ENCODE assay signal across 33 cellular contexts in genomic region chr1:221747840-221748239, GRCh38.
"Had no signal": no experiment of that assay in that cellular context is flagged by ENCODE, and none has a peak within 500 bp of the region (broad histone marks: within the 10 kb centered on the region; RNA-seq: fewer than 3 reads in every experiment).

No MANE protein-coding gene starts in this region.

- FAIRE-seq: astrocyte, frontal cortex, keratinocyte had no signal

- H3K27ac Mint-ChIP-seq: activated CD4-positive, alpha-beta memory T cell treated with anti-CD3 and anti-CD28 coated beads for 36 hours; activated CD4-positive, alpha-beta T cell treated with anti-CD3 and anti-CD28 coated beads, Interleukin-2, amount 10 ng/mL, durations not matched to agents 24 days and 14 days; activated naive CD4-positive, alpha-beta T cell treated with anti-CD3 and anti-CD28 coated beads for 36 hours; activated naive CD8-positive, alpha-beta T cell treated with anti-CD3 and anti-CD28 coated beads, Interleukin-2, amount 10 ng/mL, durations not matched to agents 7 days and 5 days; activated T-helper 1 cell treated with anti-CD3 and anti-CD28 coated beads, Interleukin-12 subunit alpha, Interleukin-12 subunit beta, Interleukin-2, Interleukin-4 antibody, amounts not matched to agents 30 ng/mL and 10 ng/mL and 1 ng/mL, durations not matched to agents 14 hours and 24 hours and 36 hours; nephron; progenitor cell of endocrine pancreas; stimulated activated effector memory CD8-positive, alpha-beta T cell treated with anti-CD3 and anti-CD28 coated beads, Interleukin-12 subunit alpha, Interleukin-12 subunit beta, amount 100 ng/mL, for 72 hours had no signal

- DNase-seq: activated CD4-positive, alpha-beta memory T cell treated with anti-CD3 and anti-CD28 coated beads for 36 hours; activated CD4-positive, alpha-beta T cell treated with anti-CD3 and anti-CD28 coated beads, Interleukin-2, amount 10 ng/mL, durations not matched to agents 24 days and 14 days; activated CD4-positive, CD25-positive, alpha-beta regulatory T cell treated with anti-CD3 and anti-CD28 coated beads, Interleukin-2, amount 50 U/mL, for 72 hours; activated CD8-positive, alpha-beta memory T cell treated with anti-CD3 and anti-CD28 coated beads, Interleukin-2, amount 50 U/mL, for 4 hours; activated effector memory CD4-positive, alpha-beta T cell treated with anti-CD3 and anti-CD28 coated beads, Interleukin-2, amount 50 U/mL, for 16 hours; activated naive CD4-positive, alpha-beta T cell treated with anti-CD3 and anti-CD28 coated beads for 36 hours; activated naive CD8-positive, alpha-beta T cell treated with anti-CD3 and anti-CD28 coated beads, Interleukin-2, amount 10 ng/mL, durations not matched to agents 7 days and 5 days; activated T-cell treated with anti-CD3 and anti-CD28 coated beads, Interleukin-2, amount 50 U/mL, for 1 hour; amniotic stem cell; brain microvascular endothelial cell; dorsolateral prefrontal cortex; effector memory CD4-positive, alpha-beta T cell; glutamatergic neuron; left cardiac atrium; left ventricle myocardium superior; ovary; stimulated activated CD4-positive, alpha-beta T cell treated with anti-CD3 and anti-CD28 coated beads, Interleukin-12 subunit alpha, Interleukin-12 subunit beta, amount 100 ng/mL, for 4 hours; stimulated activated CD4-positive, alpha-beta T cell treated with anti-CD3 and anti-CD28 coated beads, Interleukin-4, amount 100 ng/mL, for 1 hour; stomach; T1000; thyroid gland; upper lobe of left lung had no signal

- H3K4me3 Mint-ChIP-seq: activated CD4-positive, alpha-beta memory T cell treated with anti-CD3 and anti-CD28 coated beads for 36 hours; activated CD4-positive, alpha-beta T cell treated with anti-CD3 and anti-CD28 coated beads, Interleukin-2, amount 10 ng/mL, durations not matched to agents 24 days and 14 days; activated naive CD4-positive, alpha-beta T cell treated with anti-CD3 and anti-CD28 coated beads for 36 hours; activated naive CD8-positive, alpha-beta T cell treated with anti-CD3 and anti-CD28 coated beads, Interleukin-2, amount 10 ng/mL, durations not matched to agents 7 days and 5 days; activated T-helper 1 cell treated with anti-CD3 and anti-CD28 coated beads, Interleukin-12 subunit alpha, Interleukin-12 subunit beta, Interleukin-2, Interleukin-4 antibody, amounts not matched to agents 30 ng/mL and 10 ng/mL and 1 ng/mL, durations not matched to agents 14 hours and 24 hours and 36 hours; nephron; stimulated activated effector memory CD8-positive, alpha-beta T cell treated with anti-CD3 and anti-CD28 coated beads, Interleukin-12 subunit alpha, Interleukin-12 subunit beta, amount 100 ng/mL, for 72 hours had no signal

- H3K27me3 Mint-ChIP-seq: activated CD4-positive, alpha-beta memory T cell treated with anti-CD3 and anti-CD28 coated beads for 36 hours; activated CD4-positive, alpha-beta T cell treated with anti-CD3 and anti-CD28 coated beads, Interleukin-2, amount 10 ng/mL, durations not matched to agents 24 days and 14 days; activated naive CD8-positive, alpha-beta T cell treated with anti-CD3 and anti-CD28 coated beads, Interleukin-2, amount 10 ng/mL, durations not matched to agents 7 days and 5 days; progenitor cell of endocrine pancreas had no signal

- H3K4me3 ChIP-seq: coronary artery, dorsolateral prefrontal cortex, ovary, skin epidermis, stomach, thyroid gland, upper lobe of left lung, vagina had no signal

- H3K9me3 Mint-ChIP-seq: activated CD4-positive, alpha-beta memory T cell treated with anti-CD3 and anti-CD28 coated beads for 36 hours; activated naive CD4-positive, alpha-beta T cell treated with anti-CD3 and anti-CD28 coated beads for 36 hours; nephron; stimulated activated effector memory CD8-positive, alpha-beta T cell treated with anti-CD3 and anti-CD28 coated beads, Interleukin-12 subunit alpha, Interleukin-12 subunit beta, amount 100 ng/mL, for 72 hours had no signal

- H3K27me3 ChIP-seq: brain microvascular endothelial cell, dorsolateral prefrontal cortex, ovary, stomach, thyroid gland, upper lobe of left lung, vagina had no signal

- H3K27ac ChIP-seq: brain microvascular endothelial cell, coronary artery, dorsolateral prefrontal cortex, ovary, skin epidermis, stomach, thyroid gland, upper lobe of left lung, vagina had no signal

- ATAC-seq: left cardiac atrium; left ventricle myocardium superior; sciatic nerve; stimulated activated effector memory CD8-positive, alpha-beta T cell treated with anti-CD3 and anti-CD28 coated beads, Interleukin-12 subunit alpha, Interleukin-12 subunit beta, amount 100 ng/mL, for 72 hours had no signal
